20 cellular contexts compared by ENCODE assay signal in the genomic region with DNA sequence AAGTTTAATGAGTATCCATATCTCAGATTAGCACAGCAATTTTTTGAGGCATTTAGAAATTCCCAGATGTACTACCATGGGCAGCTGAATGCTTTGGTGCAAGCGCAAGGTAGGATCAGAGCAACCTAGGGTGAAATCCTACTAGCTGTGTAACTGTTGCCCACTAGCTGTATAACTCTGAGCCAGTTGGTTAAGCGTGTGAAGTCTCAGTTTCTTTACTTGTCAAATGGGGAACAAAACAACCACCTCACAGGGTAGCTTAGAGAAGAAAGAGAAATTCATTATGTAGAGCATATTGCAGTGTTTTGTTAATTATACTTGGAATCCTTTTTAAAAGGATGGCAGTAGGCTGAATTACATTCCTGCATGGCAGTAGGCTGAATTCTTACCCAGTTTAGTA.
"Had no signal": no experiment of that assay in that cellular context is flagged by ENCODE, and none has a peak within 500 bp of the region (broad histone marks: within the 10 kb centered on the region; RNA-seq: fewer than 3 reads in every experiment).

No MANE protein-coding gene starts in this region.

- H3K36me3 ChIP-seq: ovary, thoracic aorta, tibial nerve, upper lobe of right lung, uterus had no signal

- DNase-seq: cortex of kidney; effector memory CD8-positive, alpha-beta T cell; erythroblast; kidney; natural killer cell; occipital lobe; ovary; posterior cingulate gyrus; psoas muscle; right cardiac atrium; stimulated activated CD4-positive, alpha-beta T cell treated with anti-CD3 and anti-CD28 coated beads, Interleukin-15, amount 100 ng/mL, for 24 hours; stimulated activated CD4-positive, alpha-beta T cell treated with anti-CD3 and anti-CD28 coated beads, Interleukin-2, amount 100 ng/mL, for 48 hours; stimulated activated naive B cell treated with anti-CD40 and anti-IgM and Interleukin-4, amounts not matched to agents 10 μg/mL and 1 μg/mL and 100 μg/mL, for 72 hours; upper lobe of right lung; uterus had no signal

- ATAC-seq: effector memory CD8-positive, alpha-beta T cell; left lobe of liver; natural killer cell; psoas muscle; right cardiac atrium; stimulated activated naive B cell treated with anti-CD40 and anti-IgM and Interleukin-4, amounts not matched to agents 10 μg/mL and 1 μg/mL and 100 μg/mL, for 72 hours; upper lobe of right lung had no signal

- H3K27me3 ChIP-seq: ovary, tibial nerve, upper lobe of right lung, uterus had no signal

- H3K27ac ChIP-seq: ovary, psoas muscle, skin epidermis, thoracic aorta, tibial nerve, upper lobe of right lung, uterus had no signal

- H3K4me3 ChIP-seq: lung, ovary, psoas muscle, skin epidermis, thoracic aorta, tibial nerve, upper lobe of right lung, uterus had no signal

- H3K9me3 ChIP-seq: ovary, psoas muscle, thoracic aorta, tibial nerve, upper lobe of right lung, uterus had no signal

- H3K4me1 ChIP-seq: tibial nerve, upper lobe of right lung, uterus had no signal
